In genomic region chr19:10295847-10296591, GRCh38 we compare ENCODE assay signal across 1 cellular context.
TF ChIP-seq lines count a peak whose summit lies in the region.

No MANE protein-coding gene starts in this region.

TF ChIP-seq in WTC11, 78 proteins besides CTCF, POLR2A, EP300 and RAD21 (continued from another document):
- TF ChIP-seq, protein P1, sequence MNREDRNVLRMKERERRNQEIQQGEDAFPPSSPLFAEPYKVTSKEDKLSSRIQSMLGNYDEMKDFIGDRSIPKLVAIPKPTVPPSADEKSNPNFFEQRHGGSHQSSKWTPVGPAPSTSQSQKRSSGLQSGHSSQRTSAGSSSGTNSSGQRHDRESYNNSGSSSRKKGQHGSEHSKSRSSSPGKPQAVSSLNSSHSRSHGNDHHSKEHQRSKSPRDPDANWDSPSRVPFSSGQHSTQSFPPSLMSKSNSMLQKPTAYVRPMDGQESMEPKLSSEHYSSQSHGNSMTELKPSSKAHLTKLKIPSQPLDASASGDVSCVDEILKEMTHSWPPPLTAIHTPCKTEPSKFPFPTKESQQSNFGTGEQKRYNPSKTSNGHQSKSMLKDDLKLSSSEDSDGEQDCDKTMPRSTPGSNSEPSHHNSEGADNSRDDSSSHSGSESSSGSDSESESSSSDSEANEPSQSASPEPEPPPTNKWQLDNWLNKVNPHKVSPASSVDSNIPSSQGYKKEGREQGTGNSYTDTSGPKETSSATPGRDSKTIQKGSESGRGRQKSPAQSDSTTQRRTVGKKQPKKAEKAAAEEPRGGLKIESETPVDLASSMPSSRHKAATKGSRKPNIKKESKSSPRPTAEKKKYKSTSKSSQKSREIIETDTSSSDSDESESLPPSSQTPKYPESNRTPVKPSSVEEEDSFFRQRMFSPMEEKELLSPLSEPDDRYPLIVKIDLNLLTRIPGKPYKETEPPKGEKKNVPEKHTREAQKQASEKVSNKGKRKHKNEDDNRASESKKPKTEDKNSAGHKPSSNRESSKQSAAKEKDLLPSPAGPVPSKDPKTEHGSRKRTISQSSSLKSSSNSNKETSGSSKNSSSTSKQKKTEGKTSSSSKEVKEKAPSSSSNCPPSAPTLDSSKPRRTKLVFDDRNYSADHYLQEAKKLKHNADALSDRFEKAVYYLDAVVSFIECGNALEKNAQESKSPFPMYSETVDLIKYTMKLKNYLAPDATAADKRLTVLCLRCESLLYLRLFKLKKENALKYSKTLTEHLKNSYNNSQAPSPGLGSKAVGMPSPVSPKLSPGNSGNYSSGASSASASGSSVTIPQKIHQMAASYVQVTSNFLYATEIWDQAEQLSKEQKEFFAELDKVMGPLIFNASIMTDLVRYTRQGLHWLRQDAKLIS (CRISPR knock-in tag; IDR thresholded peaks at IDR 0.05; ENCODE audit: borderline replicate concordance), result no peak
- TF ChIP-seq CBFB (CRISPR knock-in tag; IDR thresholded peaks at IDR 0.05; ENCODE audit: low read depth) (no peak), FOXK1 (CRISPR knock-in tag; IDR thresholded peaks at IDR 0.05) (peak; percentile 48; the same call in 1 of the 2 replicates), FOXP4 (CRISPR knock-in tag; IDR thresholded peaks at IDR 0.05) (peak; percentile 71), SOX15 (CRISPR knock-in tag; IDR thresholded peaks at IDR 0.05) (no peak), ZBTB43 (CRISPR knock-in tag; IDR thresholded peaks at IDR 0.05) (peak; percentile 66; the same call in 1 of the 2 replicates), RORB (CRISPR knock-in tag; IDR thresholded peaks at IDR 0.05) (no peak), ESRRA (CRISPR knock-in tag; IDR thresholded peaks at IDR 0.05; ENCODE audit: borderline replicate concordance) (0 out of 2 replicates have a peak, but pooled peaks have one; percentile 72), IRF2 (CRISPR knock-in tag; IDR thresholded peaks at IDR 0.05; ENCODE audit: borderline replicate concordance, low read depth) (no peak), IRF1 (CRISPR knock-in tag; IDR thresholded peaks at IDR 0.05) (no peak), SP1 (CRISPR knock-in tag; conservative IDR thresholded peaks at IDR 0.05) (no peak; the same call in 1 of the 2 replicates), USF2 (CRISPR knock-in tag; IDR thresholded peaks at IDR 0.05) (no peak), ZNF416 (CRISPR knock-in tag; IDR thresholded peaks at IDR 0.05) (0 out of 2 replicates have a peak, but pooled peaks have one; percentile 23), HMGA2 (CRISPR knock-in tag; IDR thresholded peaks at IDR 0.05) (no peak), NFYB (CRISPR knock-in tag; conservative IDR thresholded peaks at IDR 0.05; ENCODE audit: low read depth) (peak; percentile 39; the same call in 1 of the 2 replicates)
- TF ChIP-seq, protein P2, sequence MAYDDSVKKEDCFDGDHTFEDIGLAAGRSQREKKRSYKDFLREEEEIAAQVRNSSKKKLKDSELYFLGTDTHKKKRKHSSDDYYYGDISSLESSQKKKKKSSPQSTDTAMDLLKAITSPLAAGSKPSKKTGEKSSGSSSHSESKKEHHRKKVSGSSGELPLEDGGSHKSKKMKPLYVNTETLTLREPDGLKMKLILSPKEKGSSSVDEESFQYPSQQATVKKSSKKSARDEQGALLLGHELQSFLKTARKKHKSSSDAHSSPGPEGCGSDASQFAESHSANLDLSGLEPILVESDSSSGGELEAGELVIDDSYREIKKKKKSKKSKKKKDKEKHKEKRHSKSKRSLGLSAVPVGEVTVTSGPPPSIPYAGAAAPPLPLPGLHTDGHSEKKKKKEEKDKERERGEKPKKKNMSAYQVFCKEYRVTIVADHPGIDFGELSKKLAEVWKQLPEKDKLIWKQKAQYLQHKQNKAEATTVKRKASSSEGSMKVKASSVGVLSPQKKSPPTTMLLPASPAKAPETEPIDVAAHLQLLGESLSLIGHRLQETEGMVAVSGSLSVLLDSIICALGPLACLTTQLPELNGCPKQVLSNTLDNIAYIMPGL (CRISPR knock-in tag; IDR thresholded peaks at IDR 0.05), result no peak
- TF ChIP-seq, protein P3, sequence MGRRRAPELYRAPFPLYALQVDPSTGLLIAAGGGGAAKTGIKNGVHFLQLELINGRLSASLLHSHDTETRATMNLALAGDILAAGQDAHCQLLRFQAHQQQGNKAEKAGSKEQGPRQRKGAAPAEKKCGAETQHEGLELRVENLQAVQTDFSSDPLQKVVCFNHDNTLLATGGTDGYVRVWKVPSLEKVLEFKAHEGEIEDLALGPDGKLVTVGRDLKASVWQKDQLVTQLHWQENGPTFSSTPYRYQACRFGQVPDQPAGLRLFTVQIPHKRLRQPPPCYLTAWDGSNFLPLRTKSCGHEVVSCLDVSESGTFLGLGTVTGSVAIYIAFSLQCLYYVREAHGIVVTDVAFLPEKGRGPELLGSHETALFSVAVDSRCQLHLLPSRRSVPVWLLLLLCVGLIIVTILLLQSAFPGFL (CRISPR knock-in tag; IDR thresholded peaks at IDR 0.05; ENCODE audit: borderline replicate concordance), result no peak
- TF ChIP-seq, protein P4, sequence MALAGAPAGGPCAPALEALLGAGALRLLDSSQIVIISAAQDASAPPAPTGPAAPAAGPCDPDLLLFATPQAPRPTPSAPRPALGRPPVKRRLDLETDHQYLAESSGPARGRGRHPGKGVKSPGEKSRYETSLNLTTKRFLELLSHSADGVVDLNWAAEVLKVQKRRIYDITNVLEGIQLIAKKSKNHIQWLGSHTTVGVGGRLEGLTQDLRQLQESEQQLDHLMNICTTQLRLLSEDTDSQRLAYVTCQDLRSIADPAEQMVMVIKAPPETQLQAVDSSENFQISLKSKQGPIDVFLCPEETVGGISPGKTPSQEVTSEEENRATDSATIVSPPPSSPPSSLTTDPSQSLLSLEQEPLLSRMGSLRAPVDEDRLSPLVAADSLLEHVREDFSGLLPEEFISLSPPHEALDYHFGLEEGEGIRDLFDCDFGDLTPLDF (CRISPR knock-in tag; IDR thresholded peaks at IDR 0.05), result no peak
- TF ChIP-seq, protein P5, sequence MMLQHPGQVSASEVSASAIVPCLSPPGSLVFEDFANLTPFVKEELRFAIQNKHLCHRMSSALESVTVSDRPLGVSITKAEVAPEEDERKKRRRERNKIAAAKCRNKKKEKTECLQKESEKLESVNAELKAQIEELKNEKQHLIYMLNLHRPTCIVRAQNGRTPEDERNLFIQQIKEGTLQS (CRISPR knock-in tag; conservative IDR thresholded peaks at IDR 0.05), result no peak
- TF ChIP-seq, protein P6, sequence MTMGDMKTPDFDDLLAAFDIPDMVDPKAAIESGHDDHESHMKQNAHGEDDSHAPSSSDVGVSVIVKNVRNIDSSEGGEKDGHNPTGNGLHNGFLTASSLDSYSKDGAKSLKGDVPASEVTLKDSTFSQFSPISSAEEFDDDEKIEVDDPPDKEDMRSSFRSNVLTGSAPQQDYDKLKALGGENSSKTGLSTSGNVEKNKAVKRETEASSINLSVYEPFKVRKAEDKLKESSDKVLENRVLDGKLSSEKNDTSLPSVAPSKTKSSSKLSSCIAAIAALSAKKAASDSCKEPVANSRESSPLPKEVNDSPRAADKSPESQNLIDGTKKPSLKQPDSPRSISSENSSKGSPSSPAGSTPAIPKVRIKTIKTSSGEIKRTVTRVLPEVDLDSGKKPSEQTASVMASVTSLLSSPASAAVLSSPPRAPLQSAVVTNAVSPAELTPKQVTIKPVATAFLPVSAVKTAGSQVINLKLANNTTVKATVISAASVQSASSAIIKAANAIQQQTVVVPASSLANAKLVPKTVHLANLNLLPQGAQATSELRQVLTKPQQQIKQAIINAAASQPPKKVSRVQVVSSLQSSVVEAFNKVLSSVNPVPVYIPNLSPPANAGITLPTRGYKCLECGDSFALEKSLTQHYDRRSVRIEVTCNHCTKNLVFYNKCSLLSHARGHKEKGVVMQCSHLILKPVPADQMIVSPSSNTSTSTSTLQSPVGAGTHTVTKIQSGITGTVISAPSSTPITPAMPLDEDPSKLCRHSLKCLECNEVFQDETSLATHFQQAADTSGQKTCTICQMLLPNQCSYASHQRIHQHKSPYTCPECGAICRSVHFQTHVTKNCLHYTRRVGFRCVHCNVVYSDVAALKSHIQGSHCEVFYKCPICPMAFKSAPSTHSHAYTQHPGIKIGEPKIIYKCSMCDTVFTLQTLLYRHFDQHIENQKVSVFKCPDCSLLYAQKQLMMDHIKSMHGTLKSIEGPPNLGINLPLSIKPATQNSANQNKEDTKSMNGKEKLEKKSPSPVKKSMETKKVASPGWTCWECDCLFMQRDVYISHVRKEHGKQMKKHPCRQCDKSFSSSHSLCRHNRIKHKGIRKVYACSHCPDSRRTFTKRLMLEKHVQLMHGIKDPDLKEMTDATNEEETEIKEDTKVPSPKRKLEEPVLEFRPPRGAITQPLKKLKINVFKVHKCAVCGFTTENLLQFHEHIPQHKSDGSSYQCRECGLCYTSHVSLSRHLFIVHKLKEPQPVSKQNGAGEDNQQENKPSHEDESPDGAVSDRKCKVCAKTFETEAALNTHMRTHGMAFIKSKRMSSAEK (CRISPR knock-in tag; IDR thresholded peaks at IDR 0.05; ENCODE audit: borderline replicate concordance), result no peak
